In the genomic region with DNA sequence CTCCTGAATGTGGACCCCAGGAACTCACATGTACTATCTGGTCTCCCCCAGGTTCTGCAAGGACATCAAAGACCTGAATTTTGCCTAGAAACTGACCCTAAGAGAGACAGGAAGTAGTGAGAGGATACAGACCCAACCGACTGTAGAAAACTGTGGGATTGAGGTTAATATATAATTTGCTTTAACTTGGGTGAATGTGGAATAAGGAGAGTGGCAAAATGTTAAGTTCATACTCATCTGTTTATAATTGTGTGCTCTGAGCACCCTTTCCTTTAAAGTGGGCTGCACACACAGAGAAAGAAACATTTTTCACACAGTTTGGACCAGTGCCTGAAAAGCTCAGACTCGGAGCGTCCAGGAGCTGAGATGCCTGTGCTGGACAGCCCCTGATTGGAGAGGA, we compare ENCODE assay signal across 3 cellular contexts.
TF ChIP-seq lines count a peak whose summit lies in the region.

No MANE protein-coding gene starts in this region.

TF ChIP-seq in SK-N-SH treated with all-trans-retinoic acid at 6 μM for 48 hours, 23 proteins besides CTCF, POLR2A, EP300 and RAD21 (continued from another document):
- TF ChIP-seq, protein P1, sequence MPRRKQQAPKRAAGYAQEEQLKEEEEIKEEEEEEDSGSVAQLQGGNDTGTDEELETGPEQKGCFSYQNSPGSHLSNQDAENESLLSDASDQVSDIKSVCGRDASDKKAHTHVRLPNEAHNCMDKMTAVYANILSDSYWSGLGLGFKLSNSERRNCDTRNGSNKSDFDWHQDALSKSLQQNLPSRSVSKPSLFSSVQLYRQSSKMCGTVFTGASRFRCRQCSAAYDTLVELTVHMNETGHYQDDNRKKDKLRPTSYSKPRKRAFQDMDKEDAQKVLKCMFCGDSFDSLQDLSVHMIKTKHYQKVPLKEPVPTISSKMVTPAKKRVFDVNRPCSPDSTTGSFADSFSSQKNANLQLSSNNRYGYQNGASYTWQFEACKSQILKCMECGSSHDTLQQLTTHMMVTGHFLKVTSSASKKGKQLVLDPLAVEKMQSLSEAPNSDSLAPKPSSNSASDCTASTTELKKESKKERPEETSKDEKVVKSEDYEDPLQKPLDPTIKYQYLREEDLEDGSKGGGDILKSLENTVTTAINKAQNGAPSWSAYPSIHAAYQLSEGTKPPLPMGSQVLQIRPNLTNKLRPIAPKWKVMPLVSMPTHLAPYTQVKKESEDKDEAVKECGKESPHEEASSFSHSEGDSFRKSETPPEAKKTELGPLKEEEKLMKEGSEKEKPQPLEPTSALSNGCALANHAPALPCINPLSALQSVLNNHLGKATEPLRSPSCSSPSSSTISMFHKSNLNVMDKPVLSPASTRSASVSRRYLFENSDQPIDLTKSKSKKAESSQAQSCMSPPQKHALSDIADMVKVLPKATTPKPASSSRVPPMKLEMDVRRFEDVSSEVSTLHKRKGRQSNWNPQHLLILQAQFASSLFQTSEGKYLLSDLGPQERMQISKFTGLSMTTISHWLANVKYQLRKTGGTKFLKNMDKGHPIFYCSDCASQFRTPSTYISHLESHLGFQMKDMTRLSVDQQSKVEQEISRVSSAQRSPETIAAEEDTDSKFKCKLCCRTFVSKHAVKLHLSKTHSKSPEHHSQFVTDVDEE (CRISPR knock-in tag; IDR thresholded peaks at IDR 0.05) = no peak
- no peak for TF ChIP-seq ESRRG (CRISPR knock-in tag; IDR thresholded peaks at IDR 0.05)
- TF ChIP-seq, protein P2, sequence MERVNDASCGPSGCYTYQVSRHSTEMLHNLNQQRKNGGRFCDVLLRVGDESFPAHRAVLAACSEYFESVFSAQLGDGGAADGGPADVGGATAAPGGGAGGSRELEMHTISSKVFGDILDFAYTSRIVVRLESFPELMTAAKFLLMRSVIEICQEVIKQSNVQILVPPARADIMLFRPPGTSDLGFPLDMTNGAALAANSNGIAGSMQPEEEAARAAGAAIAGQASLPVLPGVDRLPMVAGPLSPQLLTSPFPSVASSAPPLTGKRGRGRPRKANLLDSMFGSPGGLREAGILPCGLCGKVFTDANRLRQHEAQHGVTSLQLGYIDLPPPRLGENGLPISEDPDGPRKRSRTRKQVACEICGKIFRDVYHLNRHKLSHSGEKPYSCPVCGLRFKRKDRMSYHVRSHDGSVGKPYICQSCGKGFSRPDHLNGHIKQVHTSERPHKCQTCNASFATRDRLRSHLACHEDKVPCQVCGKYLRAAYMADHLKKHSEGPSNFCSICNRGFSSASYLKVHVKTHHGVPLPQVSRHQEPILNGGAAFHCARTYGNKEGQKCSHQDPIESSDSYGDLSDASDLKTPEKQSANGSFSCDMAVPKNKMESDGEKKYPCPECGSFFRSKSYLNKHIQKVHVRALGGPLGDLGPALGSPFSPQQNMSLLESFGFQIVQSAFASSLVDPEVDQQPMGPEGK (CRISPR knock-in tag; IDR thresholded peaks at IDR 0.05; ENCODE audit: borderline replicate concordance) = no peak
- TF ChIP-seq ARNTL (CRISPR knock-in tag; IDR thresholded peaks at IDR 0.05; ENCODE audit: borderline replicate concordance, low read depth) = no peak
- TF ChIP-seq, protein P3, sequence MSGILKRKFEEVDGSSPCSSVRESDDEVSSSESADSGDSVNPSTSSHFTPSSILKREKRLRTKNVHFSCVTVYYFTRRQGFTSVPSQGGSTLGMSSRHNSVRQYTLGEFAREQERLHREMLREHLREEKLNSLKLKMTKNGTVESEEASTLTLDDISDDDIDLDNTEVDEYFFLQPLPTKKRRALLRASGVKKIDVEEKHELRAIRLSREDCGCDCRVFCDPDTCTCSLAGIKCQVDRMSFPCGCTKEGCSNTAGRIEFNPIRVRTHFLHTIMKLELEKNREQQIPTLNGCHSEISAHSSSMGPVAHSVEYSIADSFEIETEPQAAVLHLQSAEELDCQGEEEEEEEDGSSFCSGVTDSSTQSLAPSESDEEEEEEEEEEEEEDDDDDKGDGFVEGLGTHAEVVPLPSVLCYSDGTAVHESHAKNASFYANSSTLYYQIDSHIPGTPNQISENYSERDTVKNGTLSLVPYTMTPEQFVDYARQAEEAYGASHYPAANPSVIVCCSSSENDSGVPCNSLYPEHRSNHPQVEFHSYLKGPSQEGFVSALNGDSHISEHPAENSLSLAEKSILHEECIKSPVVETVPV (CRISPR knock-in tag; IDR thresholded peaks at IDR 0.05) = no peak
- TF ChIP-seq RARB (CRISPR knock-in tag; IDR thresholded peaks at IDR 0.05) = no peak
- TF ChIP-seq ISL1 (CRISPR knock-in tag; IDR thresholded peaks at IDR 0.05) = no peak

TF ChIP-seq in SK-N-SH, 30 proteins besides CTCF, POLR2A, EP300 and RAD21:
- TF ChIP-seq, protein P4, sequence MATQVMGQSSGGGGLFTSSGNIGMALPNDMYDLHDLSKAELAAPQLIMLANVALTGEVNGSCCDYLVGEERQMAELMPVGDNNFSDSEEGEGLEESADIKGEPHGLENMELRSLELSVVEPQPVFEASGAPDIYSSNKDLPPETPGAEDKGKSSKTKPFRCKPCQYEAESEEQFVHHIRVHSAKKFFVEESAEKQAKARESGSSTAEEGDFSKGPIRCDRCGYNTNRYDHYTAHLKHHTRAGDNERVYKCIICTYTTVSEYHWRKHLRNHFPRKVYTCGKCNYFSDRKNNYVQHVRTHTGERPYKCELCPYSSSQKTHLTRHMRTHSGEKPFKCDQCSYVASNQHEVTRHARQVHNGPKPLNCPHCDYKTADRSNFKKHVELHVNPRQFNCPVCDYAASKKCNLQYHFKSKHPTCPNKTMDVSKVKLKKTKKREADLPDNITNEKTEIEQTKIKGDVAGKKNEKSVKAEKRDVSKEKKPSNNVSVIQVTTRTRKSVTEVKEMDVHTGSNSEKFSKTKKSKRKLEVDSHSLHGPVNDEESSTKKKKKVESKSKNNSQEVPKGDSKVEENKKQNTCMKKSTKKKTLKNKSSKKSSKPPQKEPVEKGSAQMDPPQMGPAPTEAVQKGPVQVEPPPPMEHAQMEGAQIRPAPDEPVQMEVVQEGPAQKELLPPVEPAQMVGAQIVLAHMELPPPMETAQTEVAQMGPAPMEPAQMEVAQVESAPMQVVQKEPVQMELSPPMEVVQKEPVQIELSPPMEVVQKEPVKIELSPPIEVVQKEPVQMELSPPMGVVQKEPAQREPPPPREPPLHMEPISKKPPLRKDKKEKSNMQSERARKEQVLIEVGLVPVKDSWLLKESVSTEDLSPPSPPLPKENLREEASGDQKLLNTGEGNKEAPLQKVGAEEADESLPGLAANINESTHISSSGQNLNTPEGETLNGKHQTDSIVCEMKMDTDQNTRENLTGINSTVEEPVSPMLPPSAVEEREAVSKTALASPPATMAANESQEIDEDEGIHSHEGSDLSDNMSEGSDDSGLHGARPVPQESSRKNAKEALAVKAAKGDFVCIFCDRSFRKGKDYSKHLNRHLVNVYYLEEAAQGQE (IDR thresholded peaks at IDR 0.05; ENCODE audit: low read depth, low read length) = no peak
- TF ChIP-seq MEF2A (IDR thresholded peaks at IDR 0.05; ENCODE audit: borderline replicate concordance, low read depth) = no peak
- no peak for TF ChIP-seq FOSL2 (IDR thresholded peaks at IDR 0.05; ENCODE audit: borderline replicate concordance, low read depth)
- no peak for TF ChIP-seq CHD2 (IDR thresholded peaks at IDR 0.05; ENCODE audit: low read length, partially characterized antibody)
- TF ChIP-seq, protein P5, sequence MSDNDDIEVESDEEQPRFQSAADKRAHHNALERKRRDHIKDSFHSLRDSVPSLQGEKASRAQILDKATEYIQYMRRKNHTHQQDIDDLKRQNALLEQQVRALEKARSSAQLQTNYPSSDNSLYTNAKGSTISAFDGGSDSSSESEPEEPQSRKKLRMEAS (IDR thresholded peaks at IDR 0.05; ENCODE audit: low read depth) = no peak
- no peak for TF ChIP-seq FOXM1 (IDR thresholded peaks at IDR 0.05; ENCODE audit: low read depth)
- TF ChIP-seq NFIC (IDR thresholded peaks at IDR 0.05; ENCODE audit: borderline replicate concordance) = no peak
- TF ChIP-seq TAF1 (IDR thresholded peaks at IDR 0.05; ENCODE audit: borderline replicate concordance, low read depth, low read length) = no peak
- TF ChIP-seq, protein P6, sequence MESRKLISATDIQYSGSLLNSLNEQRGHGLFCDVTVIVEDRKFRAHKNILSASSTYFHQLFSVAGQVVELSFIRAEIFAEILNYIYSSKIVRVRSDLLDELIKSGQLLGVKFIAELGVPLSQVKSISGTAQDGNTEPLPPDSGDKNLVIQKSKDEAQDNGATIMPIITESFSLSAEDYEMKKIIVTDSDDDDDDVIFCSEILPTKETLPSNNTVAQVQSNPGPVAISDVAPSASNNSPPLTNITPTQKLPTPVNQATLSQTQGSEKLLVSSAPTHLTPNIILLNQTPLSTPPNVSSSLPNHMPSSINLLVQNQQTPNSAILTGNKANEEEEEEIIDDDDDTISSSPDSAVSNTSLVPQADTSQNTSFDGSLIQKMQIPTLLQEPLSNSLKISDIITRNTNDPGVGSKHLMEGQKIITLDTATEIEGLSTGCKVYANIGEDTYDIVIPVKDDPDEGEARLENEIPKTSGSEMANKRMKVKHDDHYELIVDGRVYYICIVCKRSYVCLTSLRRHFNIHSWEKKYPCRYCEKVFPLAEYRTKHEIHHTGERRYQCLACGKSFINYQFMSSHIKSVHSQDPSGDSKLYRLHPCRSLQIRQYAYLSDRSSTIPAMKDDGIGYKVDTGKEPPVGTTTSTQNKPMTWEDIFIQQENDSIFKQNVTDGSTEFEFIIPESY (IDR thresholded peaks at IDR 0.05; ENCODE audit: borderline replicate concordance, low read depth) = no peak
- TF ChIP-seq NRF1 (IDR thresholded peaks at IDR 0.05; ENCODE audit: low read depth, low read length) = no peak
- no peak for TF ChIP-seq TEAD4 (IDR thresholded peaks at IDR 0.05; ENCODE audit: borderline replicate concordance, insufficient read depth)
- TF ChIP-seq, protein P7, sequence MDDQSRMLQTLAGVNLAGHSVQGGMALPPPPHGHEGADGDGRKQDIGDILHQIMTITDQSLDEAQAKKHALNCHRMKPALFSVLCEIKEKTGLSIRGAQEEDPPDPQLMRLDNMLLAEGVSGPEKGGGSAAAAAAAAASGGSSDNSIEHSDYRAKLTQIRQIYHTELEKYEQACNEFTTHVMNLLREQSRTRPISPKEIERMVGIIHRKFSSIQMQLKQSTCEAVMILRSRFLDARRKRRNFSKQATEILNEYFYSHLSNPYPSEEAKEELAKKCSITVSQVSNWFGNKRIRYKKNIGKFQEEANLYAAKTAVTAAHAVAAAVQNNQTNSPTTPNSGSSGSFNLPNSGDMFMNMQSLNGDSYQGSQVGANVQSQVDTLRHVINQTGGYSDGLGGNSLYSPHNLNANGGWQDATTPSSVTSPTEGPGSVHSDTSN (IDR thresholded peaks at IDR 0.05) = no peak
TF ChIP-seq in SK-N-SH: peak in this region for 0.

TF ChIP-seq in WTC11, 78 proteins besides CTCF, POLR2A, EP300 and RAD21 (continued from another document):
- TF ChIP-seq, protein P8, sequence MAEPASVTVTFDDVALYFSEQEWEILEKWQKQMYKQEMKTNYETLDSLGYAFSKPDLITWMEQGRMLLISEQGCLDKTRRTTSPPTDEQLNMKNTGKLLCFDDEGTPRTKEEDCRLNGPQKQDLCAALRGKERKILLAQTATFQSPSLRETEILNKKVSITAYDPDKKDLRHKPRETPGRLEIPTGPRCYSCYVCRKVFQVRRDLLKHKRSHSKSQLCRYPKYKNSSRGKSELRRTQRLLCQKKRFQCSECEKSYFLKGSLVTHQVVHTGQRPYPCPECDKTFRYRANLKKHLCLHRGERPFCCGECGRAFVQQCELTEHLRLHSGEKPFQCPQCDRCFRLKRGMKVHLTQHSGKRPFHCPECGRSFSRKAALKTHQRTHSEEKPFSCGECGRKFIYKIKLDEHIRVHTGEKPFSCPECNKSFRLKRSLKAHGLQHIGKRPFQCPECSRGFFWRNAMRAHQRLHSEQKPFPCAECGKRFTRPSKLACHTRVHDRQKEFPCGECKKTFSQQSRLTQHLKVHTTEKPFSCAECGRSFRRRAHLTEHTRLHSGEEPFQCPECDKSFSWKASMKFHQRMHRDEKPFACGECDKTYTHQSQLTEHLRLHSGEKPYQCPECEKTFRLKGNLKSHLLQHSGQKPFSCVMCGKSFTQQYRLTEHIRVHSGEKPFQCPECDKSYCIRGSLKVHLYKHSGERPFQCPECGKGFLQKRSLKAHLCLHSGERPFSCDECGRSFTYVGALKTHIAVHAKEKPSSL (CRISPR knock-in tag; conservative IDR thresholded peaks at IDR 0.05) = no peak
- TF ChIP-seq KAT7 (CRISPR knock-in tag; IDR thresholded peaks at IDR 0.05; ENCODE audit: borderline replicate concordance) (no peak), ETV6 (CRISPR knock-in tag; IDR thresholded peaks at IDR 0.05) (no peak), RORB (CRISPR knock-in tag; IDR thresholded peaks at IDR 0.05) (no peak), RELA (CRISPR knock-in tag; IDR thresholded peaks at IDR 0.05; ENCODE audit: borderline replicate concordance) (no peak), GTF2I (CRISPR knock-in tag; conservative IDR thresholded peaks at IDR 0.05) (no peak), ZNF671 (CRISPR knock-in tag; IDR thresholded peaks at IDR 0.05) (no peak)
